Comparison of ENCODE assay signal across 17 cellular contexts in the genomic region with DNA sequence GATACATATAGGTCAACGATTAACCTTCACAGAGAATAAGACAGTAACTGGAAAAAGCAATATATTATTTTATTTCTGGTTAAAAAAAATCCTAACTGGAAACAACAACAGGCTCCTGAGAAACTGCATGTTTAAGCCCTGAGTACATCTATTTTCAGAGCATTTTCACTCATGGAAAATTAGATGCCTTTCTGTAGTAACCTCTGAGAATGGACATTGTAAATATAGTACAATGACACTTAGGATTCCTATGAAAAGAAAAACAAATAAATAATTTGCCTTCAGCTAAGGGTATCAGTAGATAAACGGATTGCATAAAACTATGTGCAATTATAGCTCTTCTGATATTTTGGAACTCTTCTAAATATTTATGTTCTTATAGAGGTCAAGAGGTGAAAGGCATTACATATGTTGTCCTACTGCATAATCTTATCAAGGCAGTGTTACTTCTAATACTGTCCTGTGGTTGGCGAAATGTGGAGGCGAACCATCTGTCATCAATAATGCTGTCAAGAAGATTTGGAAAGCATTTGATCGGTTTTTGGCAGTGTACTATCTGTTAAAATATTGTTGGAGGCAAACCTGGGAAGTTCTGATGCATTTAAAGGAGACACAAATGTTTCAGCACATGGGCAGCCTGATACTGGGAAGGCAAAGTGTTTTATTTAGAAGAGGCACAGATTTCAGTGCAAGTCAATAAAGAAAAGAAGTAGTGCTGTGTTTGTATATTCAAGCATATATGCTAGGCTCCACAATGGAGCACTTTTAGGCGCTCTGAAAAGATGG.
"Had no signal": no experiment of that assay in that cellular context is flagged by ENCODE, and none has a peak within 500 bp of the region (broad histone marks: within the 10 kb centered on the region; RNA-seq: fewer than 3 reads in every experiment).

No MANE protein-coding gene starts in this region.

- H3K9me3 ChIP-seq: prostate gland had no signal

- DNase-seq: activated CD4-positive, alpha-beta T cell treated with anti-CD3 and anti-CD28 coated beads, Interleukin-2, amount 10 ng/mL, durations not matched to agents 24 days and 14 days; activated CD4-positive, CD25-positive, alpha-beta regulatory T cell; activated CD8-positive, alpha-beta memory T cell treated with anti-CD3 and anti-CD28 coated beads for 24 hours; activated naive CD4-positive, alpha-beta T cell; activated naive CD8-positive, alpha-beta T cell treated with anti-CD3 and anti-CD28 coated beads, Interleukin-2, amount 10 ng/mL, durations not matched to agents 7 days and 5 days; hypothalamus; kidney; mesendoderm; spleen; stimulated activated CD4-positive, alpha-beta T cell treated with anti-CD3 and anti-CD28 coated beads, Interleukin-1b, Interleukin-23, amount 100 ng/mL, for 48 hours; stomach; T-helper 2 cell had no signal

- H3K27ac ChIP-seq: epithelial cell of prostate, prostate gland, spleen, stomach, thoracic aorta had no signal

- H3K4me1 ChIP-seq: prostate gland, spleen, stomach had no signal

- H3K27me3 ChIP-seq: spleen, stomach had no signal

- H3K36me3 ChIP-seq: prostate gland, spleen, stomach, thoracic aorta had no signal

- H3K4me3 ChIP-seq: prostate gland, spleen, stomach, thoracic aorta had no signal

- ATAC-seq: natural killer cell treated with Interleukin-12 subunit alpha and Interleukin-12 subunit beta and Interleukin-15 and Interleukin-18, amount 100 ng/mL, for 72 hours; sciatic nerve had no signal
